In the genomic region with DNA sequence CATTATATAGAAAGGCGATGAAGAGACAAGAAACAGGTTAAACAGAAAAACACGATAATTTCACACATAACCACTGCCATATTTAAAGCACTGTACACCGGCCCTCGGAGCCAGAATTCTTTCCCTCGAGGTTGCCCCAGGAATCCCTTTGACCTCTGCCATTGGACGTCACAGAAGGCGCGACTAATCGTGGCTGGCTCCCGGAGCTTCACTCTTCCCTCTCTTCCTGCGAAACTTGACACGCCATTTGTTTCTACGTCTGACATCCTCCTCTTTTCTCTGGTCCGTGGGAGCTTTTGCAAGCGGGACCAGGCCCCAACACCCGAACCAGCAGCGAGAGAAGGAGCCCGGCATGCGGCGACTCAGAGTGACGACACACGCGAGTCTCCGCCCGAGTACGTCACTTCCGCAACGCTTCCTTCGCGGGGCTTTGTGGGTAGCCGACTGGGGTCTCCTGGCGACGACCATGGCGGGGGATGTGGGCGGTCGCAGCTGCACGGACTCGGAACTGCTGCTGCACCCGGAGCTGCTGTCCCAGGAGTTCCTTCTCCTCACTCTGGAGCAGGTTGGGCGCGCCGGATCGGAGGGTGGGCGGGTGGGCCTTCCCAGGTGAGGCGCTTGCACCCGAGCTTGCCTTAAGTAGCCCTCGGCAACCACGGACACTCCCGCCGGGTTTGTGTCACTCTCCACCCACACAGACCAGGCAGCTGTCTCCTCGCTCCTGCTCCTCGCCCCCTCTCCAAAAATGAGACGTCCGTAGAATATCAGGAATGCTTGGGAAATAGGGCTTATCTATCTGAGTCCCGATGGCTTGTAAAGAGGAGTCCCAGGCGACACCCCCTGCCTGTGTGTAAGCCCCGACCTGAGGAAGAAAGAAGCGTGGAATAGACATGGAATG, we compare ENCODE assay signal across 8 cellular contexts. TPM values are rescaled to one million over a fixed set of nuclear protein-coding genes. Genes with fewer than 3 reads are reported as not detected.
A peak's percentile ranks its signal among the peaks of the same experiment; 100 is the strongest.
DNase-seq lines count a peak whose midpoint lies in the region; TF ChIP-seq lines count a peak whose summit lies in the region.

A gene (plus strand): TSS at position 419 of the 898 bp plus-strand sequence. CDS start 48 bp downstream, at position 467.

- TF ChIP-seq CTCF in HFF-Myc (IDR thresholded peaks at IDR 0.05; ENCODE audit: low read depth, low read length, missing control alignments) = no peak
- peak; percentile 21 for TF ChIP-seq CTCF in neutrophil (IDR thresholded peaks at IDR 0.05)

- peaks cover 30% of the 10 kb centered on the region for H3K36me3 ChIP-seq in neutrophil

- H3K4me1 ChIP-seq in neutrophil (ENCODE audit: control insufficient read depth in 1 of 2, insufficient read depth in 1 of 2, low read depth in 1 of 2, low read length in 1 of 2) = peaks cover 19 to 44% of the 10 kb centered on the region in 2 experiments

- H3K27me3 ChIP-seq in neutrophil = no peaks in the 10 kb centered on the region

- peak; percentile 47 for DNase-seq in GM04503 (ENCODE audit: low read depth)
- peak; percentile 59 for DNase-seq in HFF-Myc (ENCODE audit: extremely low read depth, low read depth)
- peak; percentile 95 for DNase-seq in NAMALWA (ENCODE audit: low spot score)
- DNase-seq in SK-MEL-5 (ENCODE audit: low read depth, low spot score) = peak; percentile 87
- DNase-seq in activated naive CD4-positive, alpha-beta T cell treated with Interleukin-2 at 50 U/mL for 16 hours = peak; percentile 92
- DNase-seq in germinal center (ENCODE audit: low spot score) = peak; percentile 86
- peak; percentile 50 to 95 (median 85) for DNase-seq in substantia nigra (lab: John Stamatoyannopoulos, UW)

- in situ Hi-C loops in SK-MEL-5 (cut with HindIII; ENCODE audit: low pct_unique_long_range_greater_than_20kb, low sequenced_read_pairs) = no loop called here

- peak within 1 kb of the TSS; percentile 95 for H3K27ac ChIP-seq in neutrophil
- peak within 1 kb of the TSS; percentile 94 for H3K27ac ChIP-seq in substantia nigra (ENCODE audit: low read depth, low read length, poor library complexity, severe bottlenecking)

- H3K9me3 ChIP-seq in neutrophil = no peaks in the 10 kb centered on the region

- H3K4me3 ChIP-seq in HFF-Myc (replicated peaks; ENCODE audit: low read depth, low read length) (peak within 1 kb of the TSS; percentile 88), neutrophil (ENCODE audit: low read depth in 1 of 2, low read length in 1 of 2) (peak within 1 kb of the TSS; percentile 95 to 96)

RNA-seq across cellular contexts. Expression of the gene that starts here (rescaled TPM):
- 19.1 and 20.4 TPM in 2 replicates for total RNA-seq in SK-MEL-5 (2014; rRNA removed; shearing (Covaris generic))
- 14.8 and 15.5 TPM in 2 replicates for polyA plus RNA-seq in SK-MEL-5 (2015; cell fraction: cytosol; rRNA removed)
- 14.2 and 17.6 TPM in 2 replicates for polyA plus RNA-seq in SK-MEL-5 (2015; cell fraction: nucleus; rRNA removed)

Comparison
In these comparisons a context has a peak if more than half of its experiments do, and no peak if none do; other contexts are left out.
1. Peak in every context shown above with its lines: DNase-seq, H3K4me3 ChIP-seq and H3K27ac ChIP-seq.